ENCODE assay signal across 13 cellular contexts in genomic region chr13:35855531-35856019, GRCh38.
A peak's percentile ranks its signal among the peaks of the same experiment; 100 is the strongest.
DNase-seq lines count a peak whose midpoint lies in the region; ATAC-seq and TF ChIP-seq lines count a peak whose summit lies in the region.
"Had no signal": no experiment of that assay in that cellular context is flagged by ENCODE, and none has a peak within 500 bp of the region (broad histone marks: within the 10 kb centered on the region; RNA-seq: fewer than 3 reads in every experiment).

No MANE protein-coding gene starts in this region.

- peak overlapping the region; percentile 59 for H3K9ac ChIP-seq in HUES64 (ENCODE audit: low read depth, low read length)

- DNase-seq in Calu3: peak; percentile 56
- peak; percentile 65 for DNase-seq in cerebellum (ENCODE audit: low spot score)
- DNase-seq in NCI-H1092 treated with DMSO at 0.1 percent for 48 hours (lab: John Stamatoyannopoulos, UW): no peak
- DNase-seq in HuH-7.5 (ENCODE audit: low spot score): no peak
- DNase-seq: activated CD4-positive, CD25-positive, alpha-beta regulatory T cell; GDM1; NCI-H446 treated with DMSO at 0.1 percent for 48 hours; right cardiac atrium had no signal

- 3% methylated on average over 12 of the region's 12 CpGs for WGBS in HUES64
- WGBS in mesodermal cell (ENCODE audit: insufficient coverage in 2 of 2), 2 experiments: 0 to 6% methylated on average over 6 to 9 of the region's 12 CpGs

- no peak overlapping the region for H3K4me3 Mint-ChIP-seq in Calu3 (ENCODE audit: low read depth, unreplicated experiment)
- H3K4me3 Mint-ChIP-seq: stimulated activated memory B cell treated with anti-CD40 and anti-IgM and Interleukin-4, amounts not matched to agents 10 μg/mL and 1 μg/mL and 100 μg/mL, for 72 hours had no signal

- H3K9me3 ChIP-seq in HUES64 (ENCODE audit: insufficient read depth, low read depth, low read length): no peaks in the 10 kb centered on the region
- no peaks in the 10 kb centered on the region for H3K9me3 ChIP-seq in mesodermal cell (ENCODE audit: control insufficient read depth, low read length)

- no peaks in the 10 kb centered on the region for H3K27me3 Mint-ChIP-seq in Calu3 (ENCODE audit: unreplicated experiment)
- H3K27me3 Mint-ChIP-seq: stimulated activated memory B cell treated with anti-CD40 and anti-IgM and Interleukin-4, amounts not matched to agents 10 μg/mL and 1 μg/mL and 100 μg/mL, for 72 hours had no signal

- H3K36me3 Mint-ChIP-seq in Calu3 (ENCODE audit: insufficient read depth, unreplicated experiment): no peaks in the 10 kb centered on the region
- H3K36me3 Mint-ChIP-seq: stimulated activated memory B cell treated with anti-CD40 and anti-IgM and Interleukin-4, amounts not matched to agents 10 μg/mL and 1 μg/mL and 100 μg/mL, for 72 hours had no signal

- H3K4me1 ChIP-seq in HUES64 (ENCODE audit: insufficient read depth, low read length): peaks cover 79% of the 10 kb centered on the region
- peaks cover 44% of the 10 kb centered on the region for H3K4me1 ChIP-seq in mesodermal cell (ENCODE audit: control insufficient read depth, insufficient read depth, low read length, poor library complexity, severe bottlenecking)

- intact Hi-C loops in Calu3 (cut with micrococcal nuclease; ENCODE audit: unreplicated experiment): no loop called here

- CTCF ChIA-PET in Calu3 (lab: Charles Lee): interaction anchor here (0.6 kb wide), 1 partner anchor 130 kb away, joined by 6 read pairs; no protein-coding TSS in a partner anchor

- H3K4me1 Mint-ChIP-seq in Calu3 (ENCODE audit: low read depth, unreplicated experiment): peaks cover 18% of the 10 kb centered on the region
- H3K4me1 Mint-ChIP-seq: stimulated activated memory B cell treated with anti-CD40 and anti-IgM and Interleukin-4, amounts not matched to agents 10 μg/mL and 1 μg/mL and 100 μg/mL, for 72 hours had no signal

- H3K36me3 ChIP-seq in HUES64 (ENCODE audit: insufficient read depth, low read length) (peaks cover 21% of the 10 kb centered on the region; the same call in 1 of the 2 replicates), mesodermal cell (ENCODE audit: control insufficient read depth, insufficient read depth, low read length) (no peaks in the 10 kb centered on the region)

- BruUV-seq in Calu3 (replicated peaks; lab: Mats Ljungman, UMichigan): no TSS peak

- no peaks in the 10 kb centered on the region for H3K9me3 Mint-ChIP-seq in Calu3 (ENCODE audit: low read depth, unreplicated experiment)

- H3K4me3 ChIP-seq in HUES64 (ENCODE audit: low read length) (peak overlapping the region; percentile 51), mesodermal cell (ENCODE audit: extremely low read depth, insufficient read depth, low read length, poor library complexity, severe bottlenecking) (peak overlapping the region; percentile 21)

- no peak overlapping the region for H3K27ac Mint-ChIP-seq in Calu3 (ENCODE audit: unreplicated experiment)
- H3K27ac Mint-ChIP-seq: stimulated activated memory B cell treated with anti-CD40 and anti-IgM and Interleukin-4, amounts not matched to agents 10 μg/mL and 1 μg/mL and 100 μg/mL, for 72 hours had no signal

- H3K27me3 ChIP-seq in HUES64 (ENCODE audit: insufficient read depth, low read length): no peaks in the 10 kb centered on the region

- no peak for TF ChIP-seq CTCF in Calu3 (IDR thresholded peaks at IDR 0.05; ENCODE audit: unreplicated experiment)

- H3K27ac ChIP-seq in HUES64 (ENCODE audit: low read depth, low read length) (peak overlapping the region; percentile 93), mesodermal cell (ENCODE audit: low read depth, low read length, severe bottlenecking) (no peak overlapping the region)

- no peak for ATAC-seq in GM18858 (IDR thresholded peaks at IDR 0.05; ENCODE audit: unreplicated experiment)
- no peak for ATAC-seq in GM21723 (IDR thresholded peaks at IDR 0.05; ENCODE audit: unreplicated experiment)
- ATAC-seq: stimulated activated memory B cell treated with anti-CD40 and anti-IgM and Interleukin-4, amounts not matched to agents 10 μg/mL and 1 μg/mL and 100 μg/mL, for 72 hours had no signal

Comparison
In these comparisons a context has a peak if more than half of its experiments do, and no peak if none do; other contexts are left out.
1. DNase-seq: peak in Calu3 (single experiment) and cerebellum (single experiment); none in NCI-H1092 treated with DMSO at 0.1 percent for 48 hours (single experiment) and HuH-7.5 (single experiment).